26 cellular contexts compared by ENCODE assay signal in the genomic region with DNA sequence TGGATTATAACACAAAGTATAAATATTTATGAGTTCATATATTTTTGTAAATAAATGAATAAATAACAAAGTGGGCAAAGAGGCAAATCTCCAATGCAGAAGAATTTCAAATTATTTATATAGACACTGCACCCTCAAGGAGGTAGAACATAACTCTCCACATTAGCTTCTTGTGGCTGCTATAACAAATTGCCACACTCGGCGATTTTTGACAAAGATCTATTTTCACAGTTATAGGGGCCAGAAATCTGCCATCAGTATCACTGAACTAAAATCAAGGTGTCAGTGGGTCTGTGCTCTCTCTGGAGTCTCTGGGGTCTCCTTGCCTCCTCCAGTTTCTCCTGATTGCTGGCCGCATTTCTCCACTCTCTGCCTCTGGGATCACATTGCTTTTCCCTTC.
"Had no signal": no experiment of that assay in that cellular context is flagged by ENCODE, and none has a peak within 500 bp of the region (broad histone marks: within the 10 kb centered on the region; RNA-seq: fewer than 3 reads in every experiment).

No MANE protein-coding gene starts in this region.

- H3K27ac ChIP-seq: stomach, testis, thoracic aorta, thyroid gland, tibial artery, tibial nerve, transverse colon, upper lobe of left lung, upper lobe of right lung, uterus, vagina had no signal

- H3K27me3 ChIP-seq: testis, thyroid gland, tibial nerve, transverse colon, upper lobe of left lung, upper lobe of right lung, uterus, vagina had no signal

- DNase-seq: stimulated activated CD4-positive, alpha-beta T cell treated with anti-CD3 and anti-CD28 coated beads, Interleukin-2, amount 100 ng/mL, for 48 hours; stimulated activated CD4-positive, alpha-beta T cell treated with anti-CD3 and anti-CD28 coated beads, Interleukin-4, amount 100 ng/mL, for 1 hour; stimulated activated CD4-positive, alpha-beta T cell treated with anti-CD3 and anti-CD28 coated beads, Interleukin-4, amount 100 ng/mL, for 24 hours; stimulated activated CD4-positive, alpha-beta T cell treated with anti-CD3 and anti-CD28 coated beads, Interleukin-4, amount 100 ng/mL, for 4 hours; stimulated activated CD8-positive, alpha-beta memory T cell treated with anti-CD3 and anti-CD28 coated beads, Interleukin-4, amount 100 ng/mL, for 48 hours; stimulated activated naive B cell treated with anti-CD40 and anti-IgM and Interleukin-4, amounts not matched to agents 10 μg/mL and 1 μg/mL and 100 μg/mL, for 72 hours; stimulated activated naive CD4-positive, alpha-beta T cell; stimulated activated naive CD4-positive, alpha-beta T cell treated with Interleukin-2 at 50 U/mL for 16 hours; stimulated activated naive CD8-positive, alpha-beta T cell treated with anti-CD3 and anti-CD28 coated beads, Interleukin-15, amount 100 ng/mL, for 72 hours; stimulated activated naive CD8-positive, alpha-beta T cell treated with anti-CD3 and anti-CD28 coated beads, Interleukin-15, Interleukin-2, amounts not matched to agents 100 U/mL and 50 U/mL, for 24 hours; stomach; substantia nigra; testis; thyroid gland; tibial artery; transverse colon; trophoblast cell; upper lobe of left lung; upper lobe of right lung; uterus had no signal

- H3K36me3 ChIP-seq: stomach, thoracic aorta, thyroid gland, tibial artery, tibial nerve, transverse colon, upper lobe of left lung, upper lobe of right lung, uterus, vagina had no signal

- H3K4me3 ChIP-seq: stomach, testis, thoracic aorta, thyroid gland, tibial artery, tibial nerve, transverse colon, upper lobe of left lung, upper lobe of right lung, uterus, vagina had no signal

- FAIRE-seq: urothelium cell line had no signal

- ATAC-seq: stimulated activated effector memory CD8-positive, alpha-beta T cell treated with anti-CD3 and anti-CD28 coated beads, Interleukin-12 subunit alpha, Interleukin-12 subunit beta, amount 100 ng/mL, for 72 hours; stimulated activated memory B cell treated with anti-CD40 and anti-IgM and Interleukin-4, amounts not matched to agents 10 μg/mL and 1 μg/mL and 100 μg/mL, for 72 hours; stimulated activated naive B cell treated with anti-CD40 and anti-IgM and Interleukin-4, amounts not matched to agents 10 μg/mL and 1 μg/mL and 100 μg/mL, for 72 hours; stimulated activated naive CD8-positive, alpha-beta T cell treated with anti-CD3 and anti-CD28 coated beads, Interleukin-15, amount 100 ng/mL, for 72 hours; stimulated activated naive CD8-positive, alpha-beta T cell treated with anti-CD3 and anti-CD28 coated beads, Interleukin-15, Interleukin-2, amounts not matched to agents 100 U/mL and 50 U/mL, for 24 hours; upper lobe of right lung had no signal

- H3K4me1 ChIP-seq: stomach, testis, thyroid gland, tibial artery, tibial nerve, transverse colon, upper lobe of left lung, upper lobe of right lung, uterus, vagina had no signal

- H3K9me3 ChIP-seq: testis, thoracic aorta, thyroid gland, tibial artery, transverse colon, upper lobe of left lung, upper lobe of right lung, uterus, vagina had no signal
